1 cellular context compared by ENCODE assay signal in genomic region chr18:580154-580553, GRCh38.
TF ChIP-seq lines count a peak whose summit lies in the region.

Gene CETN1 (plus strand): TSS chr18:580380. CDS start chr18:580409, 29 bp downstream.

TF ChIP-seq in HepG2, 621 proteins besides CTCF, POLR2A, EP300 and RAD21:
- TF ChIP-seq ZSCAN5A (CRISPR knock-in tag; IDR thresholded peaks at IDR 0.05; ENCODE audit: borderline replicate concordance): no peak
- no peak for TF ChIP-seq FOXC1 (CRISPR knock-in tag; IDR thresholded peaks at IDR 0.05; ENCODE audit: borderline replicate concordance)
- no peak for TF ChIP-seq CREM (IDR thresholded peaks at IDR 0.05)
- TF ChIP-seq CREM (CRISPR knock-in tag; IDR thresholded peaks at IDR 0.05): no peak
- TF ChIP-seq HOMEZ (CRISPR knock-in tag; IDR thresholded peaks at IDR 0.05; ENCODE audit: low read depth): no peak
- TF ChIP-seq ZNF136 (CRISPR knock-in tag; IDR thresholded peaks at IDR 0.05; ENCODE audit: low read depth): no peak
- no peak for TF ChIP-seq ZNF713 (CRISPR knock-in tag; IDR thresholded peaks at IDR 0.05)
- no peak for TF ChIP-seq SRSF9 (IDR thresholded peaks at IDR 0.05; ENCODE audit: borderline replicate concordance, insufficient read depth, low read depth, low read length, poor library complexity, severe bottlenecking)
